23 cellular contexts compared by ENCODE assay signal in the genomic region with DNA sequence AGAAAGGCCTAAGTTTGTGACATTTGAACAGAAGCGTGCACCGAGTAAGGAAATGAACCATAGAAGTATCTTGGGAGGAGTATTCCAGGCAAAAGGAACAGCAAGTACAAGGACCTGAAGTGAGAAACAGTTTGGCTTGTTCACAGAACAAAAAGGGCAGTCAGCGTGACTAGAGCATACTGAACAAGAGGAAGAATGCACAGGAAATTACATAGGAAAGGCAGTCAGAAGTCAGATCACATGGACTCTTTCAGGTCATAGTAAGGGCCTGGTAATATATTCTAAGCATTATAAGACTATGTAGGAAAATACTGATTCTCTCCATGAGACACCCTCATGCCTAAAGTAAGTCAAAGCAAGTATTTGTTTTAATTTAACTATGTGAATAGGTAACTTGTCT. TPM values are rescaled to one million over a fixed set of nuclear protein-coding genes. Genes with fewer than 3 reads are reported as not detected.
DNase-seq lines count a peak whose midpoint lies in the region; ATAC-seq, FAIRE-seq and TF ChIP-seq lines count a peak whose summit lies in the region.
"Had no signal": no experiment of that assay in that cellular context is flagged by ENCODE, and none has a peak within 500 bp of the region (broad histone marks: within the 10 kb centered on the region; RNA-seq: fewer than 3 reads in every experiment).

No MANE protein-coding gene starts in this region.

- no peak overlapping the region for H3K9ac ChIP-seq in K562 (ENCODE audit: insufficient read depth in 1 of 2, low read depth in 2 of 2, low read length in 2 of 2)

- no TSS peak for BruUV-seq in K562 (replicated peaks; lab: Mats Ljungman, UMichigan)

- TF ChIP-seq EP300 in K562 (IDR thresholded peaks at IDR 0.05; ENCODE audit: low read length) = no peak

- H3K4me3 ChIP-seq in K562 (no peak overlapping the region), left lung (no peak overlapping the region)
- H3K4me3 ChIP-seq: Peyer's patch, SJSA1, uterus had no signal

- no peak for TF ChIP-seq CTCF in K562 (IDR thresholded peaks at IDR 0.05 in 2 of 3, conservative IDR thresholded peaks at IDR 0.05 in 1 of 3; ENCODE audit: insufficient read depth in 2 of 3, low read depth in 1 of 3, low read length in 3 of 3)
- no peak for TF ChIP-seq CTCF in left lung (IDR thresholded peaks at IDR 0.05)

- no peaks in the 10 kb centered on the region for H3K27me3 Mint-ChIP-seq in stimulated activated memory B cell treated with anti-CD40 and anti-IgM and Interleukin-4, amounts not matched to agents 10 μg/mL and 1 μg/mL and 100 μg/mL, for 72 hours

- peaks cover 3% of the 10 kb centered on the region for H3K9me3 Mint-ChIP-seq in stimulated activated memory B cell treated with anti-CD40 and anti-IgM and Interleukin-4, amounts not matched to agents 10 μg/mL and 1 μg/mL and 100 μg/mL, for 72 hours

- H3K4me2 ChIP-seq in K562 (ENCODE audit: insufficient read depth, low read length) = no peak overlapping the region

- no peaks in the 10 kb centered on the region for H3K9me3 ChIP-seq in K562 (replicated peaks; ENCODE audit: control insufficient read depth, insufficient read depth, low read depth, low read length)
- H3K9me3 ChIP-seq in left lung = no peaks in the 10 kb centered on the region
- H3K9me3 ChIP-seq: Peyer's patch, SJSA1, uterus had no signal

- no peaks in the 10 kb centered on the region for H3K9me1 ChIP-seq in K562 (ENCODE audit: control insufficient read depth, insufficient read depth, low read length)

- DNase-seq in NCI-H82 (lab: John Stamatoyannopoulos, UW) (peak; percentile 1), NCI-H82 treated with DMSO at 0.1 percent for 48 hours (lab: John Stamatoyannopoulos, UW; ENCODE audit: unreplicated experiment) (no peak), K562 (ENCODE audit: extremely low read depth in 1 of 4, low spot score in 3 of 4) (no peak), left lung (no peak), NCI-H1105 (lab: John Stamatoyannopoulos, UW) (no peak), HEK293T (ENCODE audit: extremely low spot score) (no peak), NOMO-1 treated with dmso at 0.1 percent for 144 hours (lab: John Stamatoyannopoulos, UW; ENCODE audit: unreplicated experiment) (no peak)
- DNase-seq: 8988T; activated CD8-positive, alpha-beta memory T cell treated with anti-CD3 and anti-CD28 coated beads for 24 hours; Karpas-422; kidney; mesenchymal stem cell; natural killer cell; NCI-H1092; NCI-H2107; NCI-H748 treated with DMSO at 0.1 percent for 48 hours; Peyer's patch; stimulated activated CD4-positive, alpha-beta T cell treated with anti-CD3 and anti-CD28 coated beads, Interleukin-4, amount 100 ng/mL, for 24 hours; uterus had no signal

- H3K27ac ChIP-seq in K562 (ENCODE audit: extremely low read depth, low read depth, low read length) = no peak overlapping the region; the same call in 2 of the 3 replicates
- no peak overlapping the region for H3K27ac ChIP-seq in left lung
- H3K27ac ChIP-seq: C4-2B, SJSA1, uterus had no signal

- H3K36me3 ChIP-seq in K562 (ENCODE audit: control insufficient read depth, insufficient read depth, low read length) (peaks cover 13% of the 10 kb centered on the region), left lung (peaks cover 0 to 8% of the 10 kb centered on the region in 2 donors)
- H3K36me3 ChIP-seq: SJSA1, uterus had no signal

- H3K36me3 Mint-ChIP-seq in stimulated activated memory B cell treated with anti-CD40 and anti-IgM and Interleukin-4, amounts not matched to agents 10 μg/mL and 1 μg/mL and 100 μg/mL, for 72 hours = peaks cover 36% of the 10 kb centered on the region
- H3K36me3 Mint-ChIP-seq: natural killer cell had no signal

- intact Hi-C loops in K562 (cut with micrococcal nuclease) (no loop called here), left lung (cut with DNase I) (no loop called here)

- H3K4me1 ChIP-seq in K562 (replicated peaks in 1 of 2; ENCODE audit: control insufficient read depth in 2 of 2, insufficient read depth in 2 of 2, low read length in 2 of 2) (no peaks in the 10 kb centered on the region), left lung (no peaks in the 10 kb centered on the region)
- H3K4me1 ChIP-seq: SJSA1, uterus had no signal

- H3K4me1 Mint-ChIP-seq in stimulated activated memory B cell treated with anti-CD40 and anti-IgM and Interleukin-4, amounts not matched to agents 10 μg/mL and 1 μg/mL and 100 μg/mL, for 72 hours = peaks cover 25% of the 10 kb centered on the region

- CTCF ChIA-PET in K562 (lab: Yijun Ruan, JAX; ENCODE audit: low intra/inter-chr PET ratio) = no interaction called here
- CTCF ChIA-PET in HEK293T (lab: Yijun Ruan, JAX) = no interaction called here

- no peak for FAIRE-seq in K562 (lab: Jason Lieb, UNC)
- FAIRE-seq: kidney had no signal

- no peaks in the 10 kb centered on the region for H4K20me1 ChIP-seq in K562 (replicated peaks; ENCODE audit: control insufficient read depth, insufficient read depth, low read length)

- no peaks in the 10 kb centered on the region for H3K79me2 ChIP-seq in K562 (ENCODE audit: control insufficient read depth, insufficient read depth, low read length)

- no peak for TF ChIP-seq POLR2A in K562 (conservative IDR thresholded peaks at IDR 0.05)

- 91% methylated on average over 3 of the region's 3 CpGs for WGBS in K562 (ENCODE audit: insufficient coverage, low coverage, missing lambda C conversion rate)

- no peaks in the 10 kb centered on the region for H3K27me3 ChIP-seq in K562 (ENCODE audit: control insufficient read depth in 2 of 2, insufficient read depth in 2 of 2, low read length in 2 of 2)
- H3K27me3 ChIP-seq in left lung = no peaks in the 10 kb centered on the region
- H3K27me3 ChIP-seq: Peyer's patch, SJSA1, uterus had no signal

- TF ChIP-seq RAD21 in K562 (CRISPR knock-in tag; conservative IDR thresholded peaks at IDR 0.05 in 1 of 2, IDR thresholded peaks at IDR 0.05 in 1 of 2) = no peak

- peak overlapping the region; percentile 63 for H3K27ac Mint-ChIP-seq in stimulated activated memory B cell treated with anti-CD40 and anti-IgM and Interleukin-4, amounts not matched to agents 10 μg/mL and 1 μg/mL and 100 μg/mL, for 72 hours
- H3K27ac Mint-ChIP-seq: activated naive CD4-positive, alpha-beta T cell treated with anti-CD3 and anti-CD28 coated beads, Interleukin-2, amount 50 U/mL, for 72 hours; natural killer cell had no signal

- in situ Hi-C loops in K562 (cut with MboI) = no loop called here

- ATAC-seq in K562 (peak; percentile 34; the same call in 1 of the 3 replicates), left lung (peak; percentile 15)
- no peak for ATAC-seq in stimulated activated memory B cell treated with anti-CD40 and anti-IgM and Interleukin-4, amounts not matched to agents 10 μg/mL and 1 μg/mL and 100 μg/mL, for 72 hours
- ATAC-seq: activated naive CD4-positive, alpha-beta T cell treated with anti-CD3 and anti-CD28 coated beads, Interleukin-2, amount 50 U/mL, for 72 hours; natural killer cell had no signal

- POLR2A ChIA-PET in K562 (lab: Yijun Ruan, JAX) (interaction anchor here (0.9 kb wide), 1 partner anchor 23 kb away, joined by 3 read pairs; no protein-coding TSS in a partner anchor), HEK293T (lab: Yijun Ruan, JAX) (no interaction called here)

- H3K4me3 Mint-ChIP-seq in stimulated activated memory B cell treated with anti-CD40 and anti-IgM and Interleukin-4, amounts not matched to agents 10 μg/mL and 1 μg/mL and 100 μg/mL, for 72 hours = no peak overlapping the region
- H3K4me3 Mint-ChIP-seq: natural killer cell had no signal

- no peak overlapping the region for H2AFZ ChIP-seq in K562 (ENCODE audit: low read depth, low read length)

TF ChIP-seq in K562, 482 proteins besides CTCF, POLR2A, EP300 and RAD21 (continues in another document):
- TF ChIP-seq POLR2AphosphoS5 (IDR thresholded peaks at IDR 0.05; ENCODE audit: control insufficient read depth, insufficient read depth, low read depth, low read length) = no peak
- no peak for TF ChIP-seq CHD2 (IDR thresholded peaks at IDR 0.05; ENCODE audit: low read depth, low read length)
- TF ChIP-seq GABPB1 (CRISPR knock-in tag; IDR thresholded peaks at IDR 0.05) = no peak
- TF ChIP-seq NCOA6 (IDR thresholded peaks at IDR 0.05) = no peak

TF ChIP-seq in HEK293T, 16 proteins besides CTCF, POLR2A, EP300 and RAD21 (continues in another document):
- no peak for TF ChIP-seq TARDBP (IDR thresholded peaks at IDR 0.05)
- no peak for TF ChIP-seq FOXK2 (IDR thresholded peaks at IDR 0.05)
- no peak for TF ChIP-seq L3MBTL2 (conservative IDR thresholded peaks at IDR 0.05)
- TF ChIP-seq, protein P1, sequence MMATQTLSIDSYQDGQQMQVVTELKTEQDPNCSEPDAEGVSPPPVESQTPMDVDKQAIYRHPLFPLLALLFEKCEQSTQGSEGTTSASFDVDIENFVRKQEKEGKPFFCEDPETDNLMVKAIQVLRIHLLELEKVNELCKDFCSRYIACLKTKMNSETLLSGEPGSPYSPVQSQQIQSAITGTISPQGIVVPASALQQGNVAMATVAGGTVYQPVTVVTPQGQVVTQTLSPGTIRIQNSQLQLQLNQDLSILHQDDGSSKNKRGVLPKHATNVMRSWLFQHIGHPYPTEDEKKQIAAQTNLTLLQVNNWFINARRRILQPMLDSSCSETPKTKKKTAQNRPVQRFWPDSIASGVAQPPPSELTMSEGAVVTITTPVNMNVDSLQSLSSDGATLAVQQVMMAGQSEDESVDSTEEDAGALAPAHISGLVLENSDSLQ (IDR thresholded peaks at IDR 0.05) = no peak
- TF ChIP-seq LEF1 (IDR thresholded peaks at IDR 0.05; ENCODE audit: borderline replicate concordance) = no peak
- TF ChIP-seq NFRKB (IDR thresholded peaks at IDR 0.05) = no peak
- no peak for TF ChIP-seq SUZ12 (IDR thresholded peaks at IDR 0.05)
- no peak for TF ChIP-seq BHLHE40 (IDR thresholded peaks at IDR 0.05; ENCODE audit: borderline replicate concordance)
- no peak for TF ChIP-seq FOXM1 (IDR thresholded peaks at IDR 0.05; ENCODE audit: borderline replicate concordance)

RNA-seq across cellular contexts. Expression of a gene that starts 52.3 kb away (rescaled TPM):
- total RNA-seq in K562 (2011; cell fraction: chromatin; rRNA removed; ENCODE audit: low replicate concordance) = 43.7 and 72.8 TPM in 2 replicates
- 21.3 and 24.9 TPM in 2 replicates for total RNA-seq in K562 (2011; cell fraction: nucleolus; rRNA removed)
- 28.6 and 29.0 TPM in 2 replicates for total RNA-seq in K562 (2011; cell fraction: nucleoplasm; rRNA removed)
- 13.7 and 15.0 TPM in 2 replicates for total RNA-seq in K562 (2014; rRNA removed)
- 17.6 and 18.6 TPM in 2 replicates for total RNA-seq in K562 (2014; rRNA removed; fragmentation: Illumina TruSeq; extraction: Trizol)
- 18.1 and 18.7 TPM in 2 replicates for total RNA-seq in K562 (2015; rRNA removed; fragmentation: Illumina TruSeq; extraction: Trizol)
- 25.4 and 35.2 TPM in 2 replicates for total RNA-seq in K562 (2021)
- 11.9 and 15.5 TPM in 2 replicates for polyA plus RNA-seq in K562 (2011; rRNA removed)
- 10.3 and 11.7 TPM in 2 replicates for polyA plus RNA-seq in K562 (2011; cell fraction: cytosol; rRNA removed)
- polyA plus RNA-seq in K562 (2011; cell fraction: nucleus; rRNA removed) = 25.3 and 30.6 TPM in 2 replicates
- polyA plus RNA-seq in K562 (2012) = 23.9 and 82.9 TPM in 2 replicates
- polyA plus RNA-seq in K562 (2014; fragmentation: Illumina TruSeq; extraction: Trizol) = 24.7 and 25.9 TPM in 2 replicates
- polyA plus RNA-seq in K562 (2014; fragmentation: Nextera tagmentation; extraction: Ambion mirVana) = 1 to 10 TPM; 2.3 to 6.5 TPM
- 10.9 and 16.1 TPM in 2 replicates for polyA plus RNA-seq in K562 (2014; rRNA removed)
- 25.7 and 32.4 TPM in 2 replicates for polyA minus RNA-seq in K562 (2011; rRNA and poly(A)+ RNA removed)
- polyA minus RNA-seq in K562 (2011; cell fraction: cytosol; rRNA and poly(A)+ RNA removed) = 9.1 and 16.6 TPM in 2 replicates
- polyA minus RNA-seq in K562 (2011; cell fraction: nucleus; rRNA and poly(A)+ RNA removed) = 10.6 and 19.3 TPM in 2 replicates
- 10 to 100 TPM; 43.8 to 59.6 TPM for total RNA-seq in left lung
